14 cellular contexts compared by ENCODE assay signal in the genomic region with DNA sequence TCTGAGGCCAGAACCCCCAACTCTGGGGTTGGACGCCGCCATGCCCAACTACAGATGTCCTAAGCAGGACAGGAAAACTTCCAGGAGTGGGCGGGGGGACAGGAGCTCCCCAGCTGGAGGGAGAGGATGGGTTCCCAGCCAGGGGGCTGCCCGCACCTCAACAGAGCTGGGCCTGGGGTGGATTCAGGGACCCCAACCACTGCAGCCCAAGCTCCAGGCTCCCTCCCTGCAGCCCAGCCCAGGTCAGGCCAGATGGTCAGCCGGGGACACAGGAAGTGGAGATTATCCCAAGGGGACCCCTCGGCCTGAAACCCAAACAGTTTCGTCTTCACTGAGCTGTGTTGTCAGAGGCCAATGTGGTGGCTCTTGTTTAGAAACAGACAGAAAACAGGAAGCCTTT. TPM values are rescaled to one million over a fixed set of nuclear protein-coding genes. Genes with fewer than 3 reads are reported as not detected.
DNase-seq lines count a peak whose midpoint lies in the region; ATAC-seq and TF ChIP-seq lines count a peak whose summit lies in the region.
"Had no signal": no experiment of that assay in that cellular context is flagged by ENCODE, and none has a peak within 500 bp of the region (broad histone marks: within the 10 kb centered on the region; RNA-seq: fewer than 3 reads in every experiment).

No MANE protein-coding gene starts in this region.

- TF ChIP-seq CTCF in RWPE1 (conservative IDR thresholded peaks at IDR 0.05; ENCODE audit: low read depth) (no peak), WTC11 (IDR thresholded peaks at IDR 0.05) (no peak)

- 40 to 56% methylated on average over 6 to 7 of the region's 7 CpGs for WGBS in esophagus, 2 donors
- 47% methylated on average over 7 of the region's 7 CpGs for WGBS in urinary bladder

- H3K27ac Mint-ChIP-seq in WTC11, result no peak overlapping the region
- H3K27ac Mint-ChIP-seq in effector memory CD8-positive, alpha-beta T cell, result no peak overlapping the region
- H3K27ac Mint-ChIP-seq: activated CD4-positive, alpha-beta memory T cell treated with anti-CD3 and anti-CD28 coated beads, Interleukin-2, amount 10 ng/mL, durations not matched to agents 7 days and 5 days; neural progenitor cell; type B pancreatic cell had no signal

- CTCF ChIA-PET in RWPE1 (lab: Yijun Ruan, JAX) (interaction anchor here (1.0 to 5.1 kb wide), 8 partner anchors 8 to 56 kb away, joined by 3 to 45 read pairs (median 6); no protein-coding TSS in a partner anchor), WTC11 (lab: Charles Lee) (interaction anchor here (0.8 to 1.7 kb wide), 2 partner anchors 12 to 25 kb away, joined by 5 to 6 read pairs; no protein-coding TSS in a partner anchor)

- no peaks in the 10 kb centered on the region for H3K9me3 ChIP-seq in esophagus (ENCODE audit: control insufficient read depth in 2 of 2, insufficient read depth in 1 of 2, low read depth in 1 of 2, low read length in 1 of 2)

- peaks cover 0 to 9% of the 10 kb centered on the region in 2 donors for H3K36me3 ChIP-seq in esophagus (ENCODE audit: control insufficient read depth in 2 of 2, insufficient read depth in 2 of 2, low read length in 1 of 2)
- H3K36me3 ChIP-seq in urinary bladder (ENCODE audit: insufficient read depth), result no peaks in the 10 kb centered on the region
- H3K36me3 ChIP-seq: neural progenitor cell had no signal

- H3K4me3 ChIP-seq in esophagus (ENCODE audit: low read depth in 1 of 2, low read length in 2 of 2) (no peak overlapping the region), urinary bladder (ENCODE audit: low read depth, low read length) (no peak overlapping the region)
- H3K4me3 ChIP-seq: neural progenitor cell had no signal

- H3K9me3 Mint-ChIP-seq in WTC11, result no peaks in the 10 kb centered on the region
- no peaks in the 10 kb centered on the region for H3K9me3 Mint-ChIP-seq in effector memory CD8-positive, alpha-beta T cell
- H3K9me3 Mint-ChIP-seq: activated CD4-positive, alpha-beta memory T cell treated with anti-CD3 and anti-CD28 coated beads, Interleukin-2, amount 10 ng/mL, durations not matched to agents 7 days and 5 days; neural progenitor cell; type B pancreatic cell had no signal

- no peak for ATAC-seq in WTC11
- no peak for ATAC-seq in effector memory CD8-positive, alpha-beta T cell (replicated peaks)

- peaks cover 39 to 78% of the 10 kb centered on the region in 2 donors for H3K4me1 ChIP-seq in esophagus (ENCODE audit: control insufficient read depth in 2 of 2, insufficient read depth in 2 of 2, low read length in 1 of 2)
- H3K4me1 ChIP-seq in urinary bladder (ENCODE audit: insufficient read depth), result peaks cover 6% of the 10 kb centered on the region

- no peak overlapping the region for H3K4me3 Mint-ChIP-seq in WTC11
- H3K4me3 Mint-ChIP-seq in effector memory CD8-positive, alpha-beta T cell, result no peak overlapping the region
- H3K4me3 Mint-ChIP-seq: activated CD4-positive, alpha-beta memory T cell treated with anti-CD3 and anti-CD28 coated beads, Interleukin-2, amount 10 ng/mL, durations not matched to agents 7 days and 5 days; neural progenitor cell; type B pancreatic cell had no signal

- H3K27ac ChIP-seq in RWPE1, result peak overlapping the region; percentile 100
- peak overlapping the region; percentile 60 to 87 for H3K27ac ChIP-seq in esophagus (ENCODE audit: low read depth in 2 of 2, low read length in 1 of 2)
- H3K27ac ChIP-seq in urinary bladder (ENCODE audit: low read depth), result peak overlapping the region; percentile 64

- no peaks in the 10 kb centered on the region for H3K27me3 Mint-ChIP-seq in WTC11 (ENCODE audit: low read depth)
- peaks cover 0 to 3% of the 10 kb centered on the region in 2 donors for H3K27me3 Mint-ChIP-seq in effector memory CD8-positive, alpha-beta T cell
- H3K27me3 Mint-ChIP-seq: activated CD4-positive, alpha-beta memory T cell treated with anti-CD3 and anti-CD28 coated beads, Interleukin-2, amount 10 ng/mL, durations not matched to agents 7 days and 5 days; type B pancreatic cell had no signal

- DNase-seq in RWPE1 (ENCODE audit: low spot score) (no peak), myocyte (ENCODE audit: low read depth) (peak; percentile 43), WTC11 (ENCODE audit: low spot score) (no peak), NCI-H146 (lab: John Stamatoyannopoulos, UW) (no peak)
- DNase-seq in effector memory CD8-positive, alpha-beta T cell, result no peak
- DNase-seq: activated CD4-positive, alpha-beta memory T cell treated with anti-CD3 and anti-CD28 coated beads, Interleukin-2, amount 10 ng/mL, durations not matched to agents 7 days and 5 days; activated naive CD4-positive, alpha-beta T cell; NCI-H748 treated with DMSO at 0.1 percent for 48 hours; stimulated activated CD4-positive, alpha-beta T cell treated with anti-CD3 and anti-CD28 coated beads, Interleukin-2, amount 100 ng/mL, for 48 hours; T-helper 1 cell had no signal

- no peaks in the 10 kb centered on the region for H3K36me3 Mint-ChIP-seq in WTC11
- no peaks in the 10 kb centered on the region for H3K36me3 Mint-ChIP-seq in effector memory CD8-positive, alpha-beta T cell (ENCODE audit: insufficient read depth)
- H3K36me3 Mint-ChIP-seq: neural progenitor cell, type B pancreatic cell had no signal

- POLR2A ChIA-PET in RWPE1 (lab: Yijun Ruan, JAX; ENCODE audit: low non-redundant PET), result interaction anchor here (0.6 to 1.6 kb wide), 2 partner anchors 11 to 13 kb away, joined by 3 to 6 read pairs; no protein-coding TSS in a partner anchor
- POLR2A ChIA-PET in WTC11 (lab: Charles Lee), result interaction anchor here (0.5 to 4.4 kb wide), 2 partner anchors 10 to 169 kb away, joined by 5 to 21 read pairs; partner anchors contain the start of gene LAMA5

- peaks cover 25% of the 10 kb centered on the region for H3K4me1 Mint-ChIP-seq in WTC11
- H3K4me1 Mint-ChIP-seq in effector memory CD8-positive, alpha-beta T cell (ENCODE audit: low read depth in 2 of 2), result peaks cover 0 to 1% of the 10 kb centered on the region in 2 donors
- H3K4me1 Mint-ChIP-seq: activated CD4-positive, alpha-beta memory T cell treated with anti-CD3 and anti-CD28 coated beads, Interleukin-2, amount 10 ng/mL, durations not matched to agents 7 days and 5 days had no signal

- H3K27me3 ChIP-seq in esophagus (ENCODE audit: control insufficient read depth in 1 of 2, insufficient read depth in 2 of 2, low read length in 2 of 2), result no peaks in the 10 kb centered on the region
- H3K27me3 ChIP-seq: neural progenitor cell had no signal

TF ChIP-seq in WTC11, 78 proteins besides CTCF, POLR2A, EP300 and RAD21 (continues in another document):
- no peak for TF ChIP-seq ZNF423 (CRISPR knock-in tag; IDR thresholded peaks at IDR 0.05)
- TF ChIP-seq NFE2L1 (CRISPR knock-in tag; IDR thresholded peaks at IDR 0.05), result no peak
- no peak for TF ChIP-seq MAX (CRISPR knock-in tag; IDR thresholded peaks at IDR 0.05)
- TF ChIP-seq ZNF219 (CRISPR knock-in tag; IDR thresholded peaks at IDR 0.05; ENCODE audit: borderline replicate concordance), result no peak
- no peak for TF ChIP-seq SMAD3 (CRISPR knock-in tag; IDR thresholded peaks at IDR 0.05; ENCODE audit: borderline replicate concordance)
- TF ChIP-seq, protein P1, sequence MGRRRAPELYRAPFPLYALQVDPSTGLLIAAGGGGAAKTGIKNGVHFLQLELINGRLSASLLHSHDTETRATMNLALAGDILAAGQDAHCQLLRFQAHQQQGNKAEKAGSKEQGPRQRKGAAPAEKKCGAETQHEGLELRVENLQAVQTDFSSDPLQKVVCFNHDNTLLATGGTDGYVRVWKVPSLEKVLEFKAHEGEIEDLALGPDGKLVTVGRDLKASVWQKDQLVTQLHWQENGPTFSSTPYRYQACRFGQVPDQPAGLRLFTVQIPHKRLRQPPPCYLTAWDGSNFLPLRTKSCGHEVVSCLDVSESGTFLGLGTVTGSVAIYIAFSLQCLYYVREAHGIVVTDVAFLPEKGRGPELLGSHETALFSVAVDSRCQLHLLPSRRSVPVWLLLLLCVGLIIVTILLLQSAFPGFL (CRISPR knock-in tag; IDR thresholded peaks at IDR 0.05; ENCODE audit: borderline replicate concordance), result no peak
- no peak for TF ChIP-seq CBFB (CRISPR knock-in tag; IDR thresholded peaks at IDR 0.05; ENCODE audit: low read depth)
- no peak for TF ChIP-seq ZBTB43 (CRISPR knock-in tag; IDR thresholded peaks at IDR 0.05)

RNA-seq across cellular contexts. Expression of gene LAMA5, which starts 9.4 kb away (rescaled TPM):
- polyA plus RNA-seq in esophagus (100 to 1,000 TPM in 1 of 2 donors, 10 to 100 TPM in 1; 79.9 to 329 TPM), urinary bladder (162 TPM)
- total RNA-seq in myocyte (90.5 and 173 TPM in 2 replicates), urinary bladder (40.4 TPM), WTC11 (2021) (298 to 329 TPM (median 323 TPM) in 3 replicates)
- polyA plus RNA-seq in myocyte (2012), result 82.7 TPM

RNA-seq across cellular contexts. Expression of gene RPS21, which starts 29.2 kb away (rescaled TPM):
- 1,000 to 10,000 TPM; 4,370 to 5,155 TPM for polyA plus RNA-seq in esophagus
- 610 and 2,016 TPM in 2 replicates for total RNA-seq in myocyte
- polyA plus RNA-seq in myocyte (2012), result 2,121 TPM
- total RNA-seq in urinary bladder, result 396 TPM
- 4,730 TPM for polyA plus RNA-seq in urinary bladder
- total RNA-seq in WTC11 (2021), result 2,016 to 2,119 TPM (median 2,047 TPM) in 3 replicates

RNA-seq across cellular contexts. Expression of gene CABLES2, which starts 49.4 kb away (rescaled TPM):
- polyA plus RNA-seq in esophagus (1 to 10 TPM; 1.6 to 2.4 TPM), urinary bladder (5.7 TPM)
- total RNA-seq in myocyte (3.8 and 4.4 TPM in 2 replicates), urinary bladder (2.1 TPM), WTC11 (2021) (7.5 to 10.6 TPM (median 9.2 TPM) in 3 replicates)
- 4.1 TPM for polyA plus RNA-seq in myocyte (2012)

RNA-seq across cellular contexts. Expression of gene ADRM1, which starts 54.9 kb away (rescaled TPM):
- polyA plus RNA-seq in esophagus, result 100 to 1,000 TPM in 1 of 2 donors, 10 to 100 TPM in 1; 84.9 to 117 TPM
- 144 and 156 TPM in 2 replicates for total RNA-seq in myocyte
- 152 TPM for polyA plus RNA-seq in myocyte (2012)
- 27.5 TPM for total RNA-seq in urinary bladder
- polyA plus RNA-seq in urinary bladder, result 115 TPM
- 146 to 160 TPM (median 147 TPM) in 3 replicates for total RNA-seq in WTC11 (2021)
